In the genomic region with DNA sequence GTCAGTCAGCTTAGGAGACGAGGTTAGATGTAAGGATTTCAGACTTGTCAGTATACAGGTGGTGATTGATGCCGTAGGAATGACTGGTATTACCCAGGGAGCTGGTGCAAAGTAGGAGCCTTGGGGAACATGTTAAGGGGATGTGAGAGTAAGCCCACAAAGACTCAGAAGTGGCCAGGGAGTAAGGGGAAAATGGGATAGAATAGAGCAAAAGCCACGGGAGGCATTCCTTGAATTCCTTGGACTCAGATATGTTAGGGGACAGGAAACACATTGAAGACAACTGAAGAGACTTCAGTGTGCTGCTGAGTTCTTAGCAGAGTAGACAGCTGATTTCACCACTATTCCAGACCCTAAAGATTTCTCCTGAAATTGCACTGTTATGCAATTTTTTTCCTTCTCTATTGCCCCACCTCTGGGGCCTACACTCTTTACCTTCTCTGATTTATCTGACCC, we compare ENCODE assay signal across 8 cellular contexts. TPM values are rescaled to one million over a fixed set of nuclear protein-coding genes. Genes with fewer than 3 reads are reported as not detected.
DNase-seq lines count a peak whose midpoint lies in the region; ATAC-seq and TF ChIP-seq lines count a peak whose summit lies in the region.

No MANE protein-coding gene starts in this region.

- H3K4me1 Mint-ChIP-seq in activated T-helper 1 cell treated with anti-CD3 and anti-CD28 coated beads, Interleukin-12 subunit alpha, Interleukin-12 subunit beta, Interleukin-2, Interleukin-4 antibody, amounts not matched to agents 30 ng/mL and 10 ng/mL and 1 ng/mL, durations not matched to agents 14 hours and 24 hours and 36 hours (ENCODE audit: low read depth), result peaks cover 33% of the 10 kb centered on the region

- ATAC-seq in HG02852 (IDR thresholded peaks at IDR 0.05; ENCODE audit: unreplicated experiment), result no peak

- peak overlapping the region; percentile 89 for H3K27ac Mint-ChIP-seq in activated T-helper 1 cell treated with anti-CD3 and anti-CD28 coated beads, Interleukin-12 subunit alpha, Interleukin-12 subunit beta, Interleukin-2, Interleukin-4 antibody, amounts not matched to agents 30 ng/mL and 10 ng/mL and 1 ng/mL, durations not matched to agents 14 hours and 24 hours and 36 hours

- H3K9me3 ChIP-seq in A673 (ENCODE audit: low read depth, low read length, poor library complexity, severe bottlenecking), result no peaks in the 10 kb centered on the region
- H3K9me3 ChIP-seq in iPS-18c (ENCODE audit: control insufficient read depth, insufficient read depth, low read length), result no peaks in the 10 kb centered on the region
- H3K9me3 ChIP-seq in thymus (ENCODE audit: control insufficient read depth), result no peaks in the 10 kb centered on the region

- CTCF ChIA-PET in A673 (lab: Charles Lee), result no interaction called here

- no peaks in the 10 kb centered on the region for H3K27me3 ChIP-seq in A673 (replicated peaks; ENCODE audit: insufficient read depth, low read depth, low read length, poor library complexity)
- no peaks in the 10 kb centered on the region for H3K27me3 ChIP-seq in thymus (ENCODE audit: control insufficient read depth, insufficient read depth)

- H3K9me3 Mint-ChIP-seq in activated T-helper 1 cell treated with anti-CD3 and anti-CD28 coated beads, Interleukin-12 subunit alpha, Interleukin-12 subunit beta, Interleukin-2, Interleukin-4 antibody, amounts not matched to agents 30 ng/mL and 10 ng/mL and 1 ng/mL, durations not matched to agents 14 hours and 24 hours and 36 hours, result no peaks in the 10 kb centered on the region

- POLR2A ChIA-PET in A673 (lab: Charles Lee; ENCODE audit: low non-redundant PET), result no interaction called here

- H3K4me1 ChIP-seq in A673 (ENCODE audit: insufficient read depth, low read length, poor library complexity, severe bottlenecking) (peaks cover 13% of the 10 kb centered on the region), thymus (ENCODE audit: control insufficient read depth, insufficient read depth, low read length) (peaks cover 9% of the 10 kb centered on the region)

- no peaks in the 10 kb centered on the region for H3K27me3 Mint-ChIP-seq in activated T-helper 1 cell treated with anti-CD3 and anti-CD28 coated beads, Interleukin-12 subunit alpha, Interleukin-12 subunit beta, Interleukin-2, Interleukin-4 antibody, amounts not matched to agents 30 ng/mL and 10 ng/mL and 1 ng/mL, durations not matched to agents 14 hours and 24 hours and 36 hours (ENCODE audit: insufficient read depth)

- WGBS in thymus, result 88% methylated on average over 3 of the region's 3 CpGs

- H3K36me3 ChIP-seq in A673 (ENCODE audit: insufficient read depth, low read length, poor library complexity, severe bottlenecking) (peaks cover 60% of the 10 kb centered on the region), thymus (ENCODE audit: control insufficient read depth, insufficient read depth) (peaks cover 13% of the 10 kb centered on the region)

- peak overlapping the region; percentile 89 for H3K4me3 Mint-ChIP-seq in activated T-helper 1 cell treated with anti-CD3 and anti-CD28 coated beads, Interleukin-12 subunit alpha, Interleukin-12 subunit beta, Interleukin-2, Interleukin-4 antibody, amounts not matched to agents 30 ng/mL and 10 ng/mL and 1 ng/mL, durations not matched to agents 14 hours and 24 hours and 36 hours

- H3K4me3 ChIP-seq in A673 (ENCODE audit: low read depth, low read length, poor library complexity, severe bottlenecking) (peak overlapping the region; percentile 68), iPS-18c (ENCODE audit: insufficient read depth, low read depth, low read length) (peak overlapping the region; percentile 71), thymus (ENCODE audit: low read length) (peak overlapping the region; percentile 79)

- peaks cover 40% of the 10 kb centered on the region for H3K36me3 Mint-ChIP-seq in activated T-helper 1 cell treated with anti-CD3 and anti-CD28 coated beads, Interleukin-12 subunit alpha, Interleukin-12 subunit beta, Interleukin-2, Interleukin-4 antibody, amounts not matched to agents 30 ng/mL and 10 ng/mL and 1 ng/mL, durations not matched to agents 14 hours and 24 hours and 36 hours (ENCODE audit: low read depth)

- H3K27ac ChIP-seq in A673 (ENCODE audit: low read depth, low read length, poor library complexity, severe bottlenecking), result peak overlapping the region; percentile 99
- no peak overlapping the region for H3K27ac ChIP-seq in thymus (ENCODE audit: low read depth)

- BruUV-seq in A673 (replicated peaks; lab: Mats Ljungman, UMichigan), result TSS peak; percentile 74

- DNase-seq in A673 (ENCODE audit: low spot score) (peak; percentile 59), HCEC 1CT (peak; percentile 37), activated gamma-delta T cell (lab: John Stamatoyannopoulos, UW) (no peak), mesenteric fat pad (ENCODE audit: low spot score) (no peak)
- DNase-seq in activated T-helper 1 cell treated with anti-CD3 and anti-CD28 coated beads, Interleukin-12 subunit alpha, Interleukin-12 subunit beta, Interleukin-2, Interleukin-4 antibody, amounts not matched to agents 30 ng/mL and 10 ng/mL and 1 ng/mL, durations not matched to agents 14 hours and 24 hours and 36 hours (ENCODE audit: low spot score), result no peak

- intact Hi-C loops in A673 (cut with micrococcal nuclease; ENCODE audit: unreplicated experiment), result no loop called here
- intact Hi-C loops in activated T-helper 1 cell treated with anti-CD3 and anti-CD28 coated beads, Interleukin-12 subunit alpha, Interleukin-12 subunit beta, Interleukin-2, Interleukin-4 antibody, amounts not matched to agents 30 ng/mL and 10 ng/mL and 1 ng/mL, durations not matched to agents 14 hours and 24 hours and 36 hours (cut with micrococcal nuclease), result loop anchor here (2.0 to 5.0 kb wide), 2 partner anchors 14 to 908 kb away; no protein-coding TSS in a partner anchor

- no peak for TF ChIP-seq CTCF in A673 (conservative IDR thresholded peaks at IDR 0.05; ENCODE audit: low read depth, low read length)

RNA-seq across cellular contexts. Expression of a gene that starts 1.2 kb away (rescaled TPM):
- 238 and 250 TPM in 2 replicates for total RNA-seq in A673 (2021)
- total RNA-seq in activated T-helper 1 cell treated with anti-CD3 and anti-CD28 coated beads, Interleukin-12 subunit alpha, Interleukin-12 subunit beta, Interleukin-2, Interleukin-4 antibody, amounts not matched to agents 30 ng/mL and 10 ng/mL and 1 ng/mL, durations not matched to agents 14 hours and 24 hours and 36 hours, result 83.1 and 84.2 TPM in 2 replicates
- 18.7 TPM for polyA plus RNA-seq in thymus
- 11.1 TPM for total RNA-seq in mesenteric fat pad

RNA-seq across cellular contexts. Expression of a gene that starts 28.8 kb away (rescaled TPM):
- total RNA-seq in A673 (2021), result 505 and 528 TPM in 2 replicates
- total RNA-seq in activated T-helper 1 cell treated with anti-CD3 and anti-CD28 coated beads, Interleukin-12 subunit alpha, Interleukin-12 subunit beta, Interleukin-2, Interleukin-4 antibody, amounts not matched to agents 30 ng/mL and 10 ng/mL and 1 ng/mL, durations not matched to agents 14 hours and 24 hours and 36 hours, result 454 and 457 TPM in 2 replicates
- polyA plus RNA-seq in thymus, result 141 TPM
- 170 TPM for total RNA-seq in mesenteric fat pad

RNA-seq across cellular contexts. Expression of a gene that starts 29.6 kb away (rescaled TPM):
- total RNA-seq in A673 (2021) (94.6 and 101 TPM in 2 replicates), mesenteric fat pad (59.3 TPM)
- total RNA-seq in activated T-helper 1 cell treated with anti-CD3 and anti-CD28 coated beads, Interleukin-12 subunit alpha, Interleukin-12 subunit beta, Interleukin-2, Interleukin-4 antibody, amounts not matched to agents 30 ng/mL and 10 ng/mL and 1 ng/mL, durations not matched to agents 14 hours and 24 hours and 36 hours, result 108 and 111 TPM in 2 replicates
- 85.9 TPM for polyA plus RNA-seq in thymus

RNA-seq across cellular contexts. Expression of a gene that starts 33.3 kb away (rescaled TPM):
- 109 and 110 TPM in 2 replicates for total RNA-seq in A673 (2021)
- total RNA-seq in activated T-helper 1 cell treated with anti-CD3 and anti-CD28 coated beads, Interleukin-12 subunit alpha, Interleukin-12 subunit beta, Interleukin-2, Interleukin-4 antibody, amounts not matched to agents 30 ng/mL and 10 ng/mL and 1 ng/mL, durations not matched to agents 14 hours and 24 hours and 36 hours, result 125 and 136 TPM in 2 replicates
- 141 TPM for polyA plus RNA-seq in thymus
- total RNA-seq in mesenteric fat pad, result 82.8 TPM

RNA-seq across cellular contexts. Expression of a gene that starts 39.4 kb away (rescaled TPM):
- total RNA-seq in A673 (2021) (0.58 TPM in 1 of 2 replicates, not detected in the other), mesenteric fat pad (not detected)
- 0.56 and 0.78 TPM in 2 replicates for total RNA-seq in activated T-helper 1 cell treated with anti-CD3 and anti-CD28 coated beads, Interleukin-12 subunit alpha, Interleukin-12 subunit beta, Interleukin-2, Interleukin-4 antibody, amounts not matched to agents 30 ng/mL and 10 ng/mL and 1 ng/mL, durations not matched to agents 14 hours and 24 hours and 36 hours
- 0.39 TPM for polyA plus RNA-seq in thymus

Comparison
In these comparisons a context has a peak if more than half of its experiments do, and no peak if none do; other contexts are left out.
1. DNase-seq: peak in A673 (single experiment) and HCEC 1CT (single experiment); none in activated T-helper 1 cell treated with anti-CD3 and anti-CD28 coated beads, Interleukin-12 subunit alpha, Interleukin-12 subunit beta, Interleukin-2, Interleukin-4 antibody, amounts not matched to agents 30 ng/mL and 10 ng/mL and 1 ng/mL, durations not matched to agents 14 hours and 24 hours and 36 hours (single experiment), activated gamma-delta T cell (single experiment) and mesenteric fat pad (single experiment).
2. Peak in every context shown above with its lines, with median percentiles within 50 percentile points of each other: H3K4me3 ChIP-seq.